9 cellular contexts compared by ENCODE assay signal in the genomic region with DNA sequence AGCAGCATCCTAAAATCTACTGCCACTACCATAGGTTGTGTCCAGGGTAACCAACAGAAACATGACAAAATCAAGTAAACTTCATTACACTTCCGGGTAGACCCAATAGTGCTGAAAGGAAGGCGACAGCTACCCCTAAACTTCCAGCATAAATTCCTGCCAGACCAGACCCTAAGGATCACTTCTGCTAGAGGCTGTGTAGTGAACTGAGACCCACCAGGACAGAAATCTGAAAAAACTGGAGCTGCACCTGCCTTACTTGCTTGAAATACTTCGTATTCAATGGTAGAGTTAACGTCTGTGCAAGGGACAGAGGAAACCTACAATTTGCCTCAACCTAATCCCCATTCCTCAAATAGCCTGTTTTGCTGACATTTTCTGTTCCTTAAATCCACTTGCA. TPM values are rescaled to one million over a fixed set of nuclear protein-coding genes. Genes with fewer than 3 reads are reported as not detected.
DNase-seq lines count a peak whose midpoint lies in the region; ATAC-seq and TF ChIP-seq lines count a peak whose summit lies in the region.
"Had no signal": no experiment of that assay in that cellular context is flagged by ENCODE, and none has a peak within 500 bp of the region (broad histone marks: within the 10 kb centered on the region; RNA-seq: fewer than 3 reads in every experiment).

No MANE protein-coding gene starts in this region.

- peak overlapping the region; percentile 40 for H4K8ac ChIP-seq in mesenchymal stem cell (ENCODE audit: low read length)
- no peak overlapping the region for H4K8ac ChIP-seq in trophoblast cell (ENCODE audit: low read depth, low read length)

- H3K9me3 ChIP-seq in mesenchymal stem cell (ENCODE audit: control insufficient read depth, low read length): no peaks in the 10 kb centered on the region
- H3K9me3 ChIP-seq in trophoblast cell (ENCODE audit: insufficient read depth, low read depth, low read length): no peaks in the 10 kb centered on the region
- H3K9me3 ChIP-seq in thyroid gland: no peaks in the 10 kb centered on the region

- no peak overlapping the region for H2BK15ac ChIP-seq in mesenchymal stem cell (ENCODE audit: low read depth, poor library complexity, severe bottlenecking)

- no peak overlapping the region for H3K4me2 ChIP-seq in mesenchymal stem cell (ENCODE audit: low read length, poor library complexity, severe bottlenecking)
- H3K4me2 ChIP-seq in trophoblast cell (ENCODE audit: low read length): no peak overlapping the region

- H3K36me3 ChIP-seq in mesenchymal stem cell (ENCODE audit: control insufficient read depth in 1 of 2, insufficient read depth in 2 of 2, low read depth in 1 of 2, low read length in 2 of 2) (peaks cover 0 to 27% of the 10 kb centered on the region in 2 experiments), trophoblast cell (ENCODE audit: control insufficient read depth in 1 of 2, insufficient read depth in 2 of 2, low read length in 2 of 2) (peaks cover 0 to 10% of the 10 kb centered on the region in 2 experiments), thyroid gland (no peaks in the 10 kb centered on the region)

- no peak for ATAC-seq in activated CD8-positive, alpha-beta T cell treated with anti-CD3 and anti-CD28 coated beads for 36 hours
- no peak for ATAC-seq in HG02981 (IDR thresholded peaks at IDR 0.05; ENCODE audit: unreplicated experiment)

- H3K4me3 ChIP-seq in mesenchymal stem cell (ENCODE audit: insufficient read depth in 1 of 2, low read depth in 1 of 2, low read length in 2 of 2) (peak overlapping the region in 1 of 2 experiments; percentile 93), trophoblast cell (ENCODE audit: low read depth, low read length) (no peak overlapping the region), thyroid gland (replicated peaks in 1 of 3) (no peak overlapping the region)

- CTCF ChIA-PET in HEK293T (lab: Yijun Ruan, JAX): no interaction called here
- CTCF ChIA-PET in activated CD8-positive, alpha-beta T cell treated with anti-CD3 and anti-CD28 coated beads for 36 hours (lab: Charles Lee): no interaction called here

- no peak for TF ChIP-seq CTCF in C4-2B (conservative IDR thresholded peaks at IDR 0.05)
- TF ChIP-seq CTCF in activated CD8-positive, alpha-beta T cell treated with anti-CD3 and anti-CD28 coated beads for 36 hours (IDR thresholded peaks at IDR 0.05): no peak
- no peak for TF ChIP-seq CTCF in thyroid gland (IDR thresholded peaks at IDR 0.05)

- no peaks in the 10 kb centered on the region for H3K9me3 Mint-ChIP-seq in activated CD8-positive, alpha-beta T cell treated with anti-CD3 and anti-CD28 coated beads for 36 hours

- H2AFZ ChIP-seq in mesenchymal stem cell (ENCODE audit: low read depth, low read length) (no peak overlapping the region), trophoblast cell (ENCODE audit: insufficient read depth, low read length, poor library complexity) (no peak overlapping the region)

- TF ChIP-seq POLR2A in thyroid gland (IDR thresholded peaks at IDR 0.05): no peak

- H3K18ac ChIP-seq in mesenchymal stem cell (ENCODE audit: low read depth in 1 of 2, low read length in 2 of 2): no peak overlapping the region
- H3K18ac ChIP-seq in trophoblast cell (ENCODE audit: low read length): no peak overlapping the region

- H3K4me1 ChIP-seq in mesenchymal stem cell (ENCODE audit: control insufficient read depth, insufficient read depth, low read depth, low read length) (peaks cover 6% of the 10 kb centered on the region), trophoblast cell (ENCODE audit: control insufficient read depth in 1 of 2, insufficient read depth in 2 of 2, low read length in 2 of 2) (peaks cover 0 to 2% of the 10 kb centered on the region in 2 experiments), thyroid gland (peaks cover 12 to 29% of the 10 kb centered on the region in 2 donors)

- H3K9ac ChIP-seq in mesenchymal stem cell (ENCODE audit: low read length): peak overlapping the region; percentile 96
- no peak overlapping the region for H3K9ac ChIP-seq in trophoblast cell (ENCODE audit: low read length)

- no peak overlapping the region for H3K23ac ChIP-seq in mesenchymal stem cell (ENCODE audit: low read length in 2 of 2)
- no peak overlapping the region for H3K23ac ChIP-seq in trophoblast cell (ENCODE audit: low read length)

- H4K91ac ChIP-seq in mesenchymal stem cell (ENCODE audit: low read length): no peak overlapping the region
- H4K91ac ChIP-seq in trophoblast cell (ENCODE audit: low read depth, low read length): no peak overlapping the region

- H2BK5ac ChIP-seq in mesenchymal stem cell (ENCODE audit: low read depth, low read length, poor library complexity, severe bottlenecking) (no peak overlapping the region), trophoblast cell (ENCODE audit: low read depth, low read length, poor library complexity) (no peak overlapping the region)

- peak overlapping the region; percentile 92; the same call in 1 of the 2 replicates for H3K27ac ChIP-seq in C4-2B
- H3K27ac ChIP-seq in mesenchymal stem cell (ENCODE audit: low read length, poor library complexity, severe bottlenecking): peak overlapping the region; percentile 18
- H3K27ac ChIP-seq in trophoblast cell (ENCODE audit: low read depth, low read length): no peak overlapping the region
- peak overlapping the region in 1 of 3 donors; percentile 100 for H3K27ac ChIP-seq in thyroid gland

- intact Hi-C loops in activated CD8-positive, alpha-beta T cell treated with anti-CD3 and anti-CD28 coated beads for 36 hours (cut with micrococcal nuclease): loop anchor here (5.0 to 10.0 kb wide), 3 partner anchors 105 to 218 kb away; no protein-coding TSS in a partner anchor
- intact Hi-C loops in thyroid gland (cut with DNase I): no loop called here

- WGBS in mesenchymal stem cell: 90% methylated on average over 4 of the region's 4 CpGs
- no CpG with 5 or more reads among the region's 4 CpGs for WGBS in trophoblast cell (ENCODE audit: extremely low coverage, insufficient coverage, insufficient read length)
- 85 to 86% methylated on average over 4 of the region's 4 CpGs for WGBS in thyroid gland, 2 donors

- H3K27ac Mint-ChIP-seq in activated CD8-positive, alpha-beta T cell treated with anti-CD3 and anti-CD28 coated beads for 36 hours: peak overlapping the region; percentile 99

- H2BK12ac ChIP-seq in mesenchymal stem cell (ENCODE audit: low read length in 2 of 2): no peak overlapping the region
- no peak overlapping the region for H2BK12ac ChIP-seq in trophoblast cell (ENCODE audit: low read length)

- H3K4ac ChIP-seq in mesenchymal stem cell (ENCODE audit: low read depth in 1 of 2, low read length in 2 of 2) (no peak overlapping the region), trophoblast cell (ENCODE audit: low read depth, low read length) (no peak overlapping the region)

- DNase-seq in HEK293T (ENCODE audit: extremely low spot score): no peak
- DNase-seq in activated CD8-positive, alpha-beta T cell treated with anti-CD3 and anti-CD28 coated beads for 36 hours: no peak
- DNase-seq in mesenchymal stem cell: peak; percentile 15
- no peak for DNase-seq in mucosa of gallbladder (ENCODE audit: low spot score)
- no peak for DNase-seq in trophoblast cell
- DNase-seq in thyroid gland: no peak
- DNase-seq: activated effector memory CD4-positive, alpha-beta T cell treated with Interleukin-2 at 50 U/mL for 16 hours had no signal

- H3K36me3 Mint-ChIP-seq in activated CD8-positive, alpha-beta T cell treated with anti-CD3 and anti-CD28 coated beads for 36 hours (ENCODE audit: low read depth): peaks cover 86% of the 10 kb centered on the region

- no peaks in the 10 kb centered on the region for H3K27me3 Mint-ChIP-seq in activated CD8-positive, alpha-beta T cell treated with anti-CD3 and anti-CD28 coated beads for 36 hours

- H3K4me3 Mint-ChIP-seq in activated CD8-positive, alpha-beta T cell treated with anti-CD3 and anti-CD28 coated beads for 36 hours: peak overlapping the region; percentile 86

- H3K79me1 ChIP-seq in mesenchymal stem cell (replicated peaks; ENCODE audit: low read length, poor library complexity, severe bottlenecking): peaks cover 8% of the 10 kb centered on the region
- peaks cover 5% of the 10 kb centered on the region for H3K79me1 ChIP-seq in trophoblast cell (ENCODE audit: low read length)

- H3K27me3 ChIP-seq in mesenchymal stem cell (ENCODE audit: control insufficient read depth in 1 of 2, insufficient read depth in 1 of 2, low read length in 2 of 2) (no peaks in the 10 kb centered on the region), trophoblast cell (ENCODE audit: insufficient read depth, low read length) (no peaks in the 10 kb centered on the region), thyroid gland (no peaks in the 10 kb centered on the region)

- H3K4me1 Mint-ChIP-seq in activated CD8-positive, alpha-beta T cell treated with anti-CD3 and anti-CD28 coated beads for 36 hours (ENCODE audit: low read depth): peaks cover 73% of the 10 kb centered on the region

- H4K12ac ChIP-seq in trophoblast cell (ENCODE audit: low read depth, low read length): no peak overlapping the region

- no peak overlapping the region for H2BK120ac ChIP-seq in mesenchymal stem cell (ENCODE audit: low read depth, low read length)
- no peak overlapping the region for H2BK120ac ChIP-seq in trophoblast cell (ENCODE audit: insufficient read depth, low read length, poor library complexity)

- peaks cover 7% of the 10 kb centered on the region for H3K79me2 ChIP-seq in trophoblast cell (ENCODE audit: control insufficient read depth, insufficient read depth, low read length, poor library complexity)

- H3K14ac ChIP-seq in mesenchymal stem cell (ENCODE audit: low read length in 2 of 2) (no peak overlapping the region), trophoblast cell (ENCODE audit: low read length) (no peak overlapping the region)

- H2AK5ac ChIP-seq in mesenchymal stem cell (ENCODE audit: low read length, severe bottlenecking): peak overlapping the region; percentile 26
- H2AK5ac ChIP-seq in trophoblast cell (ENCODE audit: low read length): no peak overlapping the region

- POLR2A ChIA-PET in HEK293T (lab: Yijun Ruan, JAX): interaction anchor here (1.0 kb wide), 1 partner anchor 231 kb away, joined by 4 read pairs; no protein-coding TSS in a partner anchor
- POLR2A ChIA-PET in activated CD8-positive, alpha-beta T cell treated with anti-CD3 and anti-CD28 coated beads for 36 hours (lab: Charles Lee): interaction anchor here (0.6 to 1.0 kb wide), 2 partner anchors 20 to 82 kb away, joined by 3 read pairs; no protein-coding TSS in a partner anchor

TF ChIP-seq in HEK293T, 16 proteins besides CTCF, POLR2A, EP300 and RAD21 (continues in another document):
- TF ChIP-seq FOXK2 (IDR thresholded peaks at IDR 0.05): no peak

RNA-seq across cellular contexts. Expression of a gene that starts 1.0 kb away (rescaled TPM):
- 10 to 100 TPM; 40.4 to 42.5 TPM for total RNA-seq in activated CD8-positive, alpha-beta T cell treated with anti-CD3 and anti-CD28 coated beads for 36 hours
- polyA plus RNA-seq in mesenchymal stem cell (2013, experiment 1 of 2): 20.4 TPM
- 18.6 TPM for polyA plus RNA-seq in mesenchymal stem cell (2013, experiment 2 of 2)
- total RNA-seq in mucosa of gallbladder (36.5 TPM), thyroid gland (100 to 1,000 TPM in 1 of 4 donors, 10 to 100 TPM in 3; 77.1 to 110 (median 90.6) TPM)
- polyA plus RNA-seq in trophoblast cell (2013): 32.7 and 32.9 TPM in 2 replicates

RNA-seq across cellular contexts. Expression of a gene that starts 6.3 kb away (rescaled TPM):
- total RNA-seq in activated CD8-positive, alpha-beta T cell treated with anti-CD3 and anti-CD28 coated beads for 36 hours: 100 to 1,000 TPM; 221 to 230 TPM
- 74.4 TPM for polyA plus RNA-seq in mesenchymal stem cell (2013, experiment 1 of 2)
- polyA plus RNA-seq in mesenchymal stem cell (2013, experiment 2 of 2): 72.6 TPM
- total RNA-seq in mucosa of gallbladder (10.6 TPM), thyroid gland (10 to 100 TPM in 2 of 4 donors, 1 to 10 TPM in 2; 2.8 to 16.3 (median 11.2) TPM)
- polyA plus RNA-seq in trophoblast cell (2013): 352 and 395 TPM in 2 replicates

Comparison
In these comparisons a context has a peak if more than half of its experiments do, and no peak if none do; other contexts are left out.
1. RNA of a gene that starts 6.3 kb away (total RNA-seq): 221 to 230 TPM in activated CD8-positive, alpha-beta T cell treated with anti-CD3 and anti-CD28 coated beads for 36 hours; 2.8 to 16.3 TPM in thyroid gland and 10.6 TPM in mucosa of gallbladder (single experiment); every median in the first group is over 10 times any median in the second.